19 cellular contexts compared by ENCODE assay signal in the genomic region with DNA sequence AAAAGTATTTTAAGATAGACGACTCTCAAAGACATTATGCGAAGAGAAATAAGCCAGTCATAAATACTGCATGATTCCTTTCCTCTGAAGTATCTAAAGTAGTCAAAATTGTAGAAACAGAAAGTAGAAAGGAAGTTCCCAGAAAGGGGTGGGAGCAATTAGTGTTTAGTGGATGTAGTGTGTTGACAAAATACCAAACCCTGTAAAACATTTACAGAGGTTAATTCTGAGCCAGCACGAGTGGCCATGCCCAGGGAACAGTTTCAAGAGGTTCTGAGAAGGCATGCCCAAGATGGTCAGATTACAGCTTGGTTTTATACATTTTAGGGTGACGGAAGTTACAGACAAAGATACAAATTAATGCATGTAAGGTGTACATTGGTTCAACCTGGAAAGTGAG. TPM values are rescaled to one million over a fixed set of nuclear protein-coding genes. Genes with fewer than 3 reads are reported as not detected.
A peak's percentile ranks its signal among the peaks of the same experiment; 100 is the strongest.
DNase-seq lines count a peak whose midpoint lies in the region; ATAC-seq, FAIRE-seq and TF ChIP-seq lines count a peak whose summit lies in the region.
"Had no signal": no experiment of that assay in that cellular context is flagged by ENCODE, and none has a peak within 500 bp of the region (broad histone marks: within the 10 kb centered on the region; RNA-seq: fewer than 3 reads in every experiment).

No MANE protein-coding gene starts in this region.

- TF ChIP-seq CTCF in body of pancreas (IDR thresholded peaks at IDR 0.05) (no peak), pancreas (IDR thresholded peaks at IDR 0.05) (no peak)

- H3K36me3 ChIP-seq in body of pancreas (replicated peaks in 1 of 2; ENCODE audit: insufficient read depth in 1 of 2, low read depth in 2 of 2) = no peaks in the 10 kb centered on the region
- H3K36me3 ChIP-seq in pancreas = no peaks in the 10 kb centered on the region
- H3K36me3 ChIP-seq: BE2C, transverse colon had no signal

- DNase-seq in body of pancreas = peak; percentile 43 to 64 (median 53)
- DNase-seq in left kidney (ENCODE audit: low read depth, low spot score) = peak; percentile 66
- DNase-seq in pancreas = peak in 3 of 6 donors; percentile 37 to 53 (median 47)
- DNase-seq in activated effector memory CD4-positive, alpha-beta T cell treated with Interleukin-2 at 50 U/mL for 16 hours = no peak
- no peak for DNase-seq in anterior cingulate cortex (lab: John Stamatoyannopoulos, UW)
- no peak for DNase-seq in substantia nigra (lab: John Stamatoyannopoulos, UW)
- DNase-seq: activated CD8-positive, alpha-beta memory T cell treated with anti-CD3 and anti-CD28 coated beads, Interleukin-2, amount 50 U/mL, for 4 hours; activated naive CD8-positive, alpha-beta T cell treated with anti-CD3 and anti-CD28 coated beads, Interleukin-2, amount 10 ng/mL, durations not matched to agents 7 days and 5 days; BE2C; DMS79; effector memory CD4-positive, alpha-beta T cell; KBM-7; NCI-H187 treated with DMSO at 0.1 percent for 48 hours; NCI-H2227 treated with DMSO at 0.1 percent for 48 hours; NCI-H774; transverse colon had no signal

- no peak for TF ChIP-seq POLR2A in body of pancreas (IDR thresholded peaks at IDR 0.05)

- H3K27ac ChIP-seq in body of pancreas = peak overlapping the region; percentile 54 to 77 (median 74)
- H3K27ac ChIP-seq in pancreas = peak overlapping the region in 3 of 4 donors; percentile 15 to 75 (median 71)
- no peak overlapping the region for H3K27ac ChIP-seq in substantia nigra (ENCODE audit: low read depth, low read length, poor library complexity, severe bottlenecking)
- H3K27ac ChIP-seq: A549, transverse colon had no signal

- H3K4me3 ChIP-seq in body of pancreas = no peak overlapping the region
- no peak overlapping the region for H3K4me3 ChIP-seq in pancreas
- H3K4me3 ChIP-seq: A549, transverse colon had no signal

- FAIRE-seq in pancreas (lab: Jason Lieb, UNC) = no peak
- FAIRE-seq: A549 had no signal

- peak; percentile 66 for ATAC-seq in GM18907 (IDR thresholded peaks at IDR 0.05; ENCODE audit: unreplicated experiment)
- peak; percentile 72 for ATAC-seq in body of pancreas
- ATAC-seq in pancreas = peak; percentile 57 to 84 (median 82)
- no peak for ATAC-seq in HG03571 (IDR thresholded peaks at IDR 0.05; ENCODE audit: unreplicated experiment)
- ATAC-seq: A549 had no signal

- H3K4me1 ChIP-seq in body of pancreas (peaks cover 61% of the 10 kb centered on the region), pancreas (peaks cover 24 to 39% (median 29%) of the 10 kb centered on the region in 3 donors)

- 21 to 24% methylated on average over 4 of the region's 4 CpGs for WGBS in body of pancreas, 2 donors
- WGBS in pancreas, 2 donors = 19 to 20% methylated on average over 4 of the region's 4 CpGs

- intact Hi-C loops in body of pancreas (cut with DNase I) (no loop called here), pancreas (cut with DNase I) (no loop called here)

- no peaks in the 10 kb centered on the region for H3K27me3 ChIP-seq in body of pancreas
- no peaks in the 10 kb centered on the region for H3K27me3 ChIP-seq in pancreas
- H3K27me3 ChIP-seq: BE2C, transverse colon had no signal

- no peaks in the 10 kb centered on the region for H3K9me3 ChIP-seq in body of pancreas
- H3K9me3 ChIP-seq in pancreas = no peaks in the 10 kb centered on the region
- H3K9me3 ChIP-seq: A549, BE2C, transverse colon had no signal

RNA-seq across cellular contexts. Expression of a gene that starts 34.4 kb away (rescaled TPM):
- total RNA-seq in body of pancreas = 10 to 100 TPM; 11.7 to 21.8 TPM
- total RNA-seq in pancreas = 10 to 100 TPM; 12.6 to 16.7 (median 13.5) TPM
- polyA plus RNA-seq in pancreas = 10 to 100 TPM; 12.4 to 26.5 TPM

Comparison
In these comparisons a context has a peak if more than half of its experiments do, and no peak if none do; other contexts are left out.
1. DNase-seq: peak in body of pancreas (4 of 4) and left kidney (single experiment); none in activated effector memory CD4-positive, alpha-beta T cell treated with Interleukin-2 at 50 U/mL for 16 hours (single experiment), anterior cingulate cortex (0 of 58) and substantia nigra (0 of 49).